16 cellular contexts compared by ENCODE assay signal in genomic region chr13:98385591-98385990, GRCh38.
DNase-seq lines count a peak whose midpoint lies in the region; ATAC-seq and TF ChIP-seq lines count a peak whose summit lies in the region.
"Had no signal": no experiment of that assay in that cellular context is flagged by ENCODE, and none has a peak within 500 bp of the region (broad histone marks: within the 10 kb centered on the region; RNA-seq: fewer than 3 reads in every experiment).

No MANE protein-coding gene starts in this region.

- 87% methylated on average over 10 of the region's 10 CpGs for WGBS in thymus

- H3K4me1 Mint-ChIP-seq in chondrocyte (ENCODE audit: low read depth) (peaks cover 20% of the 10 kb centered on the region), nephron (peaks cover 48% of the 10 kb centered on the region)

- intact Hi-C loops in cardiac septum (cut with DNase I): no loop called here

- DNase-seq in NCI-H187 (lab: John Stamatoyannopoulos, UW): peak; percentile 39 to 61
- no peak for DNase-seq in chondrocyte (ENCODE audit: low spot score)
- DNase-seq in cardiac septum (ENCODE audit: low spot score): no peak
- DNase-seq: Caco-2, DMS153, KBM-7, MV-4-11, NCI-H1436, NCI-H2171 treated with DMSO at 0.1 percent for 48 hours, PC-9 had no signal

- no peak for ATAC-seq in GM21390 (IDR thresholded peaks at IDR 0.05; ENCODE audit: unreplicated experiment)
- no peak for ATAC-seq in activated CD4-positive, CD25-positive, alpha-beta regulatory T cell treated with anti-CD3 and anti-CD28 coated beads, Interleukin-2, amount 50 U/mL, for 24 hours

- H3K9me3 Mint-ChIP-seq in chondrocyte (ENCODE audit: low read depth) (no peaks in the 10 kb centered on the region), nephron (no peaks in the 10 kb centered on the region)
- H3K9me3 Mint-ChIP-seq: HFFc6 had no signal

- H3K27me3 Mint-ChIP-seq in chondrocyte (ENCODE audit: low read depth) (no peaks in the 10 kb centered on the region), nephron (ENCODE audit: low read depth) (no peaks in the 10 kb centered on the region)

- H3K27ac Mint-ChIP-seq in chondrocyte (ENCODE audit: unreplicated experiment) (peak overlapping the region; percentile 9), nephron (peak overlapping the region; percentile 40 to 74 (median 62))

- H3K9me3 ChIP-seq in thymus (ENCODE audit: control insufficient read depth): no peaks in the 10 kb centered on the region
- H3K9me3 ChIP-seq: Caco-2, SJSA1 had no signal

- H3K27me3 ChIP-seq in thymus (ENCODE audit: control insufficient read depth, insufficient read depth): no peaks in the 10 kb centered on the region
- H3K27me3 ChIP-seq: SJSA1 had no signal

- H3K36me3 Mint-ChIP-seq in chondrocyte (ENCODE audit: low read depth) (peaks cover 43% of the 10 kb centered on the region), nephron (ENCODE audit: low read depth) (peaks cover 89% of the 10 kb centered on the region)

- no peak for TF ChIP-seq CTCF in chondrocyte (IDR thresholded peaks at IDR 0.05)
- TF ChIP-seq CTCF in nephron (IDR thresholded peaks at IDR 0.05; ENCODE audit: unreplicated experiment in 3 of 3): no peak

- no peak overlapping the region for H3K4me3 Mint-ChIP-seq in chondrocyte (ENCODE audit: unreplicated experiment)
- no peak overlapping the region for H3K4me3 Mint-ChIP-seq in nephron
- H3K4me3 Mint-ChIP-seq: HFFc6 had no signal

- peak overlapping the region; percentile 54 for H3K27ac ChIP-seq in thymus (ENCODE audit: low read depth)
- H3K27ac ChIP-seq: PC-9, SJSA1 had no signal

- H3K4me3 ChIP-seq in thymus (ENCODE audit: low read length): no peak overlapping the region
- H3K4me3 ChIP-seq: PC-9, SJSA1 had no signal

- H3K4me1 ChIP-seq in thymus (ENCODE audit: control insufficient read depth, insufficient read depth, low read length): no peaks in the 10 kb centered on the region
- H3K4me1 ChIP-seq: Caco-2 had no signal

- no peaks in the 10 kb centered on the region for H3K36me3 ChIP-seq in thymus (ENCODE audit: control insufficient read depth, insufficient read depth)

Comparison
In these comparisons a context has a peak if more than half of its experiments do, and no peak if none do; other contexts are left out.
1. DNase-seq: peak in NCI-H187 (2 of 2); none in chondrocyte (single experiment) and cardiac septum (single experiment).